Comparison of ENCODE assay signal across 16 cellular contexts in the genomic region with DNA sequence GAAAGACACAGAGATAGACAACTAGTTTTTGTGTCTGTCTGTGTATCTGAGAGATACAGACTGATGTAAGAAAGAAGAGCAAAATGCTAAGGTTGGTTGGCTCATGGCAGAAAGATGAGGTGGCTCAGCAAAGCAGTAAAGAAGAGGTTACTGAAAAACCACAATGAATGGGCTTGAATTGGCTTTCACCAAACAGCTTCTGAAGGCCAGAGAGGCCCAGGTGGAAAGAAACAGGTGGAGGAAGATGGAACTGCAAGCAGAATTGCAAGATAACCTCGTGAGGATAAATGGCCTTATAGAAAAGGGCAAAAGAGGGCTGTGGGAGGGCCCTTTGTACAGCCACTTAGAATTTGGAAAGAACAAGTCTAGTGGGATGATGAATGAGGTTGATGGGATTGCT. TPM values are rescaled to one million over a fixed set of nuclear protein-coding genes. Genes with fewer than 3 reads are reported as not detected.
DNase-seq lines count a peak whose midpoint lies in the region.
"Had no signal": no experiment of that assay in that cellular context is flagged by ENCODE, and none has a peak within 500 bp of the region (broad histone marks: within the 10 kb centered on the region; RNA-seq: fewer than 3 reads in every experiment).

No MANE protein-coding gene starts in this region.

- no peaks in the 10 kb centered on the region for H3K27me3 Mint-ChIP-seq in activated CD4-positive, alpha-beta T cell treated with anti-CD3 and anti-CD28 coated beads, Interleukin-2, amount 10 ng/mL, durations not matched to agents 24 days and 14 days
- no peaks in the 10 kb centered on the region for H3K27me3 Mint-ChIP-seq in CD8-positive, alpha-beta memory T cell
- H3K27me3 Mint-ChIP-seq in activated CD4-positive, alpha-beta memory T cell treated with anti-CD3 and anti-CD28 coated beads for 36 hours = no peaks in the 10 kb centered on the region
- H3K27me3 Mint-ChIP-seq in immature natural killer cell (ENCODE audit: low read depth in 3 of 3) = peaks cover 0 to 10% (median 2%) of the 10 kb centered on the region in 3 donors

- no peak overlapping the region for H3K4me3 ChIP-seq in CD8-positive, alpha-beta memory T cell (ENCODE audit: low read length)
- H3K4me3 ChIP-seq: MG63 had no signal

- CTCF ChIA-PET in CD8-positive, alpha-beta memory T cell (lab: Charles Lee) = interaction anchor here (1.0 kb wide), 1 partner anchor 38 kb away, joined by 3 read pairs; no protein-coding TSS in a partner anchor
- CTCF ChIA-PET in activated CD4-positive, alpha-beta memory T cell treated with anti-CD3 and anti-CD28 coated beads for 36 hours (lab: Charles Lee) = interaction anchor here (1.7 kb wide), 1 partner anchor 38 kb away, joined by 11 read pairs; no protein-coding TSS in a partner anchor

- DNase-seq in activated CD4-positive, alpha-beta T cell treated with anti-CD3 and anti-CD28 coated beads, Interleukin-2, amount 10 ng/mL, durations not matched to agents 24 days and 14 days = peak; percentile 53
- DNase-seq in activated CD4-positive, alpha-beta T cell treated with anti-CD3 and anti-CD28 coated beads for 4 hours = no peak
- DNase-seq in CD8-positive, alpha-beta memory T cell = no peak
- no peak for DNase-seq in activated CD4-positive, alpha-beta memory T cell treated with anti-CD3 and anti-CD28 coated beads for 36 hours
- no peak for DNase-seq in immature natural killer cell
- DNase-seq in stimulated activated CD4-positive, alpha-beta T cell treated with anti-CD3 and anti-CD28 coated beads, Interleukin-4, amount 100 ng/mL, for 1 hour = no peak
- DNase-seq in NCI-H2171 (lab: John Stamatoyannopoulos, UW) = no peak
- no peak for DNase-seq in NOMO-1 (lab: John Stamatoyannopoulos, UW; ENCODE audit: unreplicated experiment in 2 of 2)
- DNase-seq: GF-D8, H7, MG63, NCI-H1092 treated with DMSO at 0.1 percent for 48 hours, NCI-H1694, NCI-H446 had no signal

- no peak overlapping the region for H3K4me3 Mint-ChIP-seq in activated CD4-positive, alpha-beta T cell treated with anti-CD3 and anti-CD28 coated beads, Interleukin-2, amount 10 ng/mL, durations not matched to agents 24 days and 14 days
- H3K4me3 Mint-ChIP-seq in CD8-positive, alpha-beta memory T cell = peak overlapping the region in 1 of 7 donors; percentile 15
- H3K4me3 Mint-ChIP-seq in activated CD4-positive, alpha-beta memory T cell treated with anti-CD3 and anti-CD28 coated beads for 36 hours = no peak overlapping the region
- H3K4me3 Mint-ChIP-seq in immature natural killer cell = peak overlapping the region in 2 of 5 donors; percentile 19 to 48

- no peaks in the 10 kb centered on the region for H3K9me3 Mint-ChIP-seq in activated CD4-positive, alpha-beta T cell treated with anti-CD3 and anti-CD28 coated beads, Interleukin-2, amount 10 ng/mL, durations not matched to agents 24 days and 14 days
- H3K9me3 Mint-ChIP-seq in CD8-positive, alpha-beta memory T cell = no peaks in the 10 kb centered on the region
- H3K9me3 Mint-ChIP-seq in activated CD4-positive, alpha-beta memory T cell treated with anti-CD3 and anti-CD28 coated beads for 36 hours = no peaks in the 10 kb centered on the region
- no peaks in the 10 kb centered on the region for H3K9me3 Mint-ChIP-seq in immature natural killer cell

- H3K27ac Mint-ChIP-seq in activated CD4-positive, alpha-beta T cell treated with anti-CD3 and anti-CD28 coated beads, Interleukin-2, amount 10 ng/mL, durations not matched to agents 24 days and 14 days = peak overlapping the region; percentile 31
- H3K27ac Mint-ChIP-seq in CD8-positive, alpha-beta memory T cell = peak overlapping the region; percentile 60 to 92 (median 72)
- peak overlapping the region; percentile 35 for H3K27ac Mint-ChIP-seq in activated CD4-positive, alpha-beta memory T cell treated with anti-CD3 and anti-CD28 coated beads for 36 hours
- peak overlapping the region; percentile 68 to 91 (median 88) for H3K27ac Mint-ChIP-seq in immature natural killer cell

- H3K36me3 ChIP-seq in CD8-positive, alpha-beta memory T cell (ENCODE audit: insufficient read depth, low read length) = peaks cover 11% of the 10 kb centered on the region
- H3K36me3 ChIP-seq: MG63 had no signal

- peaks cover 25% of the 10 kb centered on the region for H3K4me1 Mint-ChIP-seq in activated CD4-positive, alpha-beta T cell treated with anti-CD3 and anti-CD28 coated beads, Interleukin-2, amount 10 ng/mL, durations not matched to agents 24 days and 14 days
- H3K4me1 Mint-ChIP-seq in CD8-positive, alpha-beta memory T cell = peaks cover 35 to 50% (median 37%) of the 10 kb centered on the region in 3 donors
- H3K4me1 Mint-ChIP-seq in activated CD4-positive, alpha-beta memory T cell treated with anti-CD3 and anti-CD28 coated beads for 36 hours (ENCODE audit: low read depth) = peaks cover 26% of the 10 kb centered on the region
- peaks cover 43 to 50% of the 10 kb centered on the region in 2 donors for H3K4me1 Mint-ChIP-seq in immature natural killer cell

- no peak overlapping the region for H3K27ac ChIP-seq in CD8-positive, alpha-beta memory T cell (ENCODE audit: low read depth, low read length)
- H3K27ac ChIP-seq: KMS-11 had no signal

- POLR2A ChIA-PET in CD8-positive, alpha-beta memory T cell (lab: Charles Lee) = no interaction called here
- POLR2A ChIA-PET in activated CD4-positive, alpha-beta memory T cell treated with anti-CD3 and anti-CD28 coated beads for 36 hours (lab: Charles Lee) = no interaction called here

- peaks cover 28% of the 10 kb centered on the region for H3K4me1 ChIP-seq in CD8-positive, alpha-beta memory T cell (ENCODE audit: insufficient read depth, low read length)

- peaks cover 26% of the 10 kb centered on the region for H3K36me3 Mint-ChIP-seq in activated CD4-positive, alpha-beta T cell treated with anti-CD3 and anti-CD28 coated beads, Interleukin-2, amount 10 ng/mL, durations not matched to agents 24 days and 14 days (ENCODE audit: low read depth)
- H3K36me3 Mint-ChIP-seq in CD8-positive, alpha-beta memory T cell = peaks cover 0 to 54% (median 9%) of the 10 kb centered on the region in 3 donors
- H3K36me3 Mint-ChIP-seq in activated CD4-positive, alpha-beta memory T cell treated with anti-CD3 and anti-CD28 coated beads for 36 hours = peaks cover 7% of the 10 kb centered on the region
- H3K36me3 Mint-ChIP-seq in immature natural killer cell = peaks cover 16 to 22% (median 21%) of the 10 kb centered on the region in 3 donors

- H3K9me3 ChIP-seq in CD8-positive, alpha-beta memory T cell (ENCODE audit: low read length) = no peaks in the 10 kb centered on the region
- H3K9me3 ChIP-seq: MG63 had no signal

- intact Hi-C loops in activated CD4-positive, alpha-beta T cell treated with anti-CD3 and anti-CD28 coated beads, Interleukin-2, amount 10 ng/mL, durations not matched to agents 24 days and 14 days (cut with micrococcal nuclease) = no loop called here
- intact Hi-C loops in activated CD4-positive, alpha-beta memory T cell treated with anti-CD3 and anti-CD28 coated beads for 36 hours (cut with micrococcal nuclease) = no loop called here

- H3K27me3 ChIP-seq in CD8-positive, alpha-beta memory T cell (ENCODE audit: insufficient read depth, low read length, poor library complexity, severe bottlenecking) = no peaks in the 10 kb centered on the region
- H3K27me3 ChIP-seq: MG63 had no signal

RNA-seq across cellular contexts. Expression of a gene that starts 39.6 kb away (rescaled TPM):
- total RNA-seq in activated CD4-positive, alpha-beta T cell treated with anti-CD3 and anti-CD28 coated beads, Interleukin-2, amount 10 ng/mL, durations not matched to agents 24 days and 14 days = 3.5 and 3.6 TPM in 2 replicates
- 1 to 10 TPM; 6.2 to 6.7 TPM for total RNA-seq in CD8-positive, alpha-beta memory T cell
- 11.9 TPM for polyA plus RNA-seq in CD8-positive, alpha-beta memory T cell
- 1 to 10 TPM; 3.4 to 3.7 TPM for total RNA-seq in activated CD4-positive, alpha-beta memory T cell treated with anti-CD3 and anti-CD28 coated beads for 36 hours
- polyA plus RNA-seq in immature natural killer cell = 10 to 100 TPM in 2 of 3 donors, 1 to 10 TPM in 1; 9.3 to 23.6 (median 15.6) TPM
- total RNA-seq: HepG2 had no signal
- polyA plus RNA-seq: HepG2 had no signal

RNA-seq across cellular contexts. Expression of a gene that starts 51.4 kb away (rescaled TPM):
- 183 and 196 TPM in 2 replicates for total RNA-seq in activated CD4-positive, alpha-beta T cell treated with anti-CD3 and anti-CD28 coated beads, Interleukin-2, amount 10 ng/mL, durations not matched to agents 24 days and 14 days
- 100 to 1,000 TPM; 214 to 219 TPM for total RNA-seq in CD8-positive, alpha-beta memory T cell
- 43.6 TPM for polyA plus RNA-seq in CD8-positive, alpha-beta memory T cell
- total RNA-seq in activated CD4-positive, alpha-beta memory T cell treated with anti-CD3 and anti-CD28 coated beads for 36 hours = 10 to 100 TPM; 94.0 to 95.5 TPM
- 10 to 100 TPM; 21.1 to 35.5 (median 32.3) TPM for polyA plus RNA-seq in immature natural killer cell

RNA-seq across cellular contexts. Expression of a gene that starts 57.9 kb away (rescaled TPM):
- total RNA-seq in activated CD4-positive, alpha-beta T cell treated with anti-CD3 and anti-CD28 coated beads, Interleukin-2, amount 10 ng/mL, durations not matched to agents 24 days and 14 days = not detected in 2 replicates
- 10 to 100 TPM; 44.1 to 47.3 TPM for total RNA-seq in CD8-positive, alpha-beta memory T cell
- polyA plus RNA-seq in CD8-positive, alpha-beta memory T cell = not detected
- not detected for total RNA-seq in activated CD4-positive, alpha-beta memory T cell treated with anti-CD3 and anti-CD28 coated beads for 36 hours
- not detected for polyA plus RNA-seq in immature natural killer cell
- total RNA-seq: H7, HepG2 had no signal
- polyA plus RNA-seq: HepG2 had no signal

Comparison
In these comparisons a context has a peak if more than half of its experiments do, and no peak if none do; other contexts are left out.
1. H3K27ac Mint-ChIP-seq: peak in every context shown above with its lines; median percentile 88 in immature natural killer cell; 72 in CD8-positive, alpha-beta memory T cell; 35 in activated CD4-positive, alpha-beta memory T cell treated with anti-CD3 and anti-CD28 coated beads for 36 hours; 31 in activated CD4-positive, alpha-beta T cell treated with anti-CD3 and anti-CD28 coated beads, Interleukin-2, amount 10 ng/mL, durations not matched to agents 24 days and 14 days.
2. RNA of a gene that starts 57.9 kb away (total RNA-seq): 44.1 to 47.3 TPM in CD8-positive, alpha-beta memory T cell; not detected in activated CD4-positive, alpha-beta memory T cell treated with anti-CD3 and anti-CD28 coated beads for 36 hours and not detected in activated CD4-positive, alpha-beta T cell treated with anti-CD3 and anti-CD28 coated beads, Interleukin-2, amount 10 ng/mL, durations not matched to agents 24 days and 14 days; every median in the first group is over 10 times any median in the second.